In the genomic region with DNA sequence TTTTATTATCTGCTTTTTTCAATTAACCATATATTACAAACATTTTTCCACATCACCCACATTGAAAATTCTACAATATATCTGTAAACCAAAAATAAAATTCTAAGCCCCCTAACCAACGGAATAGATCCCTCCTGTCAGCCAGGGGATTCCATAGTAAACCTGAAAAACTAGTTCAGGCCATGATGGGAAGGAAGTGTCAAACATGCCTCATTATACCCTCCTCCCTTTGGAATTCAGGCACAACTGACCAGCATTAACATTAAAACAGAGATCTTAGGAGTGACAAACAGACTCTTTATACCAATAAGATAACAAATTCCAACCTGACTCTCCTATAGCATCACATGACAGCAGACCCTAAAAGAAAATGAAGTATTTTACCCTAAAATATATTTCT, we compare ENCODE assay signal across 1 cellular context.
TF ChIP-seq lines count a peak whose summit lies in the region.

No MANE protein-coding gene starts in this region.

TF ChIP-seq in WTC11, 78 proteins besides CTCF, POLR2A, EP300 and RAD21 (continued from another document):
- TF ChIP-seq, protein P1, sequence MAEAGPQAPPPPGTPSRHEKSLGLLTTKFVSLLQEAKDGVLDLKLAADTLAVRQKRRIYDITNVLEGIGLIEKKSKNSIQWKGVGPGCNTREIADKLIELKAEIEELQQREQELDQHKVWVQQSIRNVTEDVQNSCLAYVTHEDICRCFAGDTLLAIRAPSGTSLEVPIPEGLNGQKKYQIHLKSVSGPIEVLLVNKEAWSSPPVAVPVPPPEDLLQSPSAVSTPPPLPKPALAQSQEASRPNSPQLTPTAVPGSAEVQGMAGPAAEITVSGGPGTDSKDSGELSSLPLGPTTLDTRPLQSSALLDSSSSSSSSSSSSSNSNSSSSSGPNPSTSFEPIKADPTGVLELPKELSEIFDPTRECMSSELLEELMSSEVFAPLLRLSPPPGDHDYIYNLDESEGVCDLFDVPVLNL (CRISPR knock-in tag; IDR thresholded peaks at IDR 0.05; ENCODE audit: borderline replicate concordance, low read depth), result no peak
- TF ChIP-seq, protein P2, sequence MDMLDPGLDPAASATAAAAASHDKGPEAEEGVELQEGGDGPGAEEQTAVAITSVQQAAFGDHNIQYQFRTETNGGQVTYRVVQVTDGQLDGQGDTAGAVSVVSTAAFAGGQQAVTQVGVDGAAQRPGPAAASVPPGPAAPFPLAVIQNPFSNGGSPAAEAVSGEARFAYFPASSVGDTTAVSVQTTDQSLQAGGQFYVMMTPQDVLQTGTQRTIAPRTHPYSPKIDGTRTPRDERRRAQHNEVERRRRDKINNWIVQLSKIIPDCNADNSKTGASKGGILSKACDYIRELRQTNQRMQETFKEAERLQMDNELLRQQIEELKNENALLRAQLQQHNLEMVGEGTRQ (CRISPR knock-in tag; IDR thresholded peaks at IDR 0.05), result peak; percentile 41
